Comparison of ENCODE assay signal across 34 cellular contexts in the genomic region with DNA sequence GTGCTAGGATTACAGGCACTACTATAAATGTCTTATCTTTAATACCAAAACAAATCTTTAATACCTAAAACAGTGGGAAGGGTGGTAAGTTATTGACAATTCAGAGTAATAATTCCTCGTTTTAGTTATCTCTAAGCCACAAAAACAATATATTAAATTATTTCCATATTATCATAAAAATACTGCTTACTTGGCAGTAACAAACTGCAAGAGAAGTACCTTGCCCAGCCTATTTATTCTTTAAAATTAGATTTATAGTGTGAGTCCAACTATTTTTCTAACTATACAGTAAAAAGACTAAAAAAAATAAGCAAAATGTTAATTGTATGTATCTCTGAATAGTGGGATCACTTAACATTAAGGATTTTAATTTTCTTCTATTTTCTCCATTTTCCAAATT.
"Had no signal": no experiment of that assay in that cellular context is flagged by ENCODE, and none has a peak within 500 bp of the region (broad histone marks: within the 10 kb centered on the region; RNA-seq: fewer than 3 reads in every experiment).

No MANE protein-coding gene starts in this region.

- H3K36me3 ChIP-seq: adrenal gland, brain microvascular endothelial cell, cardiac muscle cell had no signal

- H3K4me3 ChIP-seq: adrenal gland, ascending aorta, body of pancreas, breast epithelium, cardiac muscle cell had no signal

- FAIRE-seq: astrocyte, bronchial epithelial cell had no signal

- H3K9me3 ChIP-seq: adrenal gland, body of pancreas had no signal

- ATAC-seq: activated naive CD4-positive, alpha-beta T cell treated with anti-CD3 and anti-CD28 coated beads, Interleukin-2, amount 50 U/mL, for 72 hours; activated naive CD8-positive, alpha-beta T cell treated with anti-CD3 and anti-CD28 coated beads, Interleukin-2, amount 50 U/mL, for 24 hours; activated T-cell treated with anti-CD3 and anti-CD28 coated beads, Interleukin-2, amount 50 U/mL, for 4 hours; activated T-cell treated with anti-CD3 and anti-CD28 coated beads, Interleukin-2, amount 50 U/mL, for 72 hours; activated T-helper 17 cell treated with anti-CD3 and anti-CD28 coated beads, Interleukin-2, amount 50 U/mL, for 72 hours; body of pancreas had no signal

- H3K4me1 ChIP-seq: adrenal gland, ascending aorta, body of pancreas, breast epithelium had no signal

- DNase-seq: activated effector memory CD4-positive, alpha-beta T cell treated with anti-CD3 and anti-CD28 coated beads, Interleukin-2, amount 50 U/mL, for 16 hours; activated effector memory CD4-positive, alpha-beta T cell treated with Interleukin-2 at 50 U/mL for 16 hours; activated gamma-delta T cell; activated gamma-delta T cell treated with Interleukin-2 at 50 U/mL for 16 hours; activated naive CD4-positive, alpha-beta T cell; activated naive CD4-positive, alpha-beta T cell treated with anti-CD3 and anti-CD28 coated beads for 36 hours; activated naive CD4-positive, alpha-beta T cell treated with anti-CD3 and anti-CD28 coated beads, Interleukin-2, amount 10 ng/mL, durations not matched to agents 7 days and 5 days; activated naive CD4-positive, alpha-beta T cell treated with anti-CD3 and anti-CD28 coated beads, Interleukin-2, amount 50 U/mL, for 16 hours; activated naive CD4-positive, alpha-beta T cell treated with Interleukin-2 at 50 U/mL for 16 hours; activated naive CD8-positive, alpha-beta T cell treated with anti-CD3 and anti-CD28 coated beads for 36 hours; activated naive CD8-positive, alpha-beta T cell treated with anti-CD3 and anti-CD28 coated beads, Interleukin-2, amount 10 ng/mL, durations not matched to agents 7 days and 5 days; activated naive CD8-positive, alpha-beta T cell treated with anti-CD3 and anti-CD28 coated beads, Interleukin-2, amount 50 U/mL, for 24 hours; activated T-cell treated with anti-CD3 and anti-CD28 coated beads, Interleukin-2, amount 50 U/mL, for 1 hour; activated T-cell treated with anti-CD3 and anti-CD28 coated beads, Interleukin-2, amount 50 U/mL, for 24 hours; activated T-cell treated with anti-CD3 and anti-CD28 coated beads, Interleukin-2, amount 50 U/mL, for 4 hours; activated T-cell treated with anti-CD3 and anti-CD28 coated beads, Interleukin-2, amount 50 U/mL, for 48 hours; activated T-cell treated with anti-CD3 and anti-CD28 coated beads, Interleukin-2, amount 50 U/mL, for 72 hours; adrenal gland; amniotic stem cell; amygdala; anterior cingulate cortex; aorta; body of pancreas; brain microvascular endothelial cell; caudate nucleus; central memory CD4-positive, alpha-beta T cell; cerebellar nuclear complex had no signal

- H3K27me3 ChIP-seq: adrenal gland, ascending aorta, body of pancreas, brain microvascular endothelial cell, breast epithelium, cardiac muscle cell had no signal

- H3K27ac ChIP-seq: adrenal gland, ascending aorta, body of pancreas, brain microvascular endothelial cell, breast epithelium, cardiac muscle cell had no signal
